ENCODE assay signal across 1 cellular context in the genomic region with DNA sequence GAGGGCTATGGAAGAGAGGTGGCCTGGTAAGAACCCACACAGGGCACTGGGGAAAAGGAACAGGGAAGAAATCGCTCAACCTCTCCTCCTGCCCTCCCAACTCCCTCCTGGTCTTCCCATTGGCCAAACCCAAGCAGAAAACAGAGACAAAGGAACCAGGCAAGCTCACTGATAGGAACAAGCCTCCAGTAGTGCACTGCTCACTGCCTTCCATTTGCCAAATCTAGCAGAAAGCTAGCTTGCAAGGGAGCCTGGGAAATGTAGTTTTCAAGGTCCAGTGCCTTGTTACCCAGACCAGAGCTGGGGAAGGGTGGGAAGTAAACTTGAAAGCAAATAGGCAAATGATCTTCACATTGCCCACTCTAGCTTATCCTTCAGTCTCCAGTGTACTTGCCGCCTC.
TF ChIP-seq lines count a peak whose summit lies in the region.

No MANE protein-coding gene starts in this region.

TF ChIP-seq in GM23338, 12 proteins besides CTCF, POLR2A, EP300 and RAD21 (continued from another document):
- TF ChIP-seq CREB1 (CRISPR knock-in tag; IDR thresholded peaks at IDR 0.05; ENCODE audit: low read depth) (no peak), STAT1 (IDR thresholded peaks at IDR 0.05; ENCODE audit: unreplicated experiment) (no peak), EZH2phosphoT487 (IDR thresholded peaks at IDR 0.05; ENCODE audit: unreplicated experiment) (no peak), POLR2AphosphoS5 (IDR thresholded peaks at IDR 0.05; ENCODE audit: low read depth) (no peak), NANOG (IDR thresholded peaks at IDR 0.05; ENCODE audit: borderline replicate concordance) (no peak), ZNF114 (CRISPR knock-in tag; IDR thresholded peaks at IDR 0.05) (no peak), EZH2 (IDR thresholded peaks at IDR 0.05; ENCODE audit: low read depth, unreplicated experiment) (no peak)
- TF ChIP-seq, protein P1, sequence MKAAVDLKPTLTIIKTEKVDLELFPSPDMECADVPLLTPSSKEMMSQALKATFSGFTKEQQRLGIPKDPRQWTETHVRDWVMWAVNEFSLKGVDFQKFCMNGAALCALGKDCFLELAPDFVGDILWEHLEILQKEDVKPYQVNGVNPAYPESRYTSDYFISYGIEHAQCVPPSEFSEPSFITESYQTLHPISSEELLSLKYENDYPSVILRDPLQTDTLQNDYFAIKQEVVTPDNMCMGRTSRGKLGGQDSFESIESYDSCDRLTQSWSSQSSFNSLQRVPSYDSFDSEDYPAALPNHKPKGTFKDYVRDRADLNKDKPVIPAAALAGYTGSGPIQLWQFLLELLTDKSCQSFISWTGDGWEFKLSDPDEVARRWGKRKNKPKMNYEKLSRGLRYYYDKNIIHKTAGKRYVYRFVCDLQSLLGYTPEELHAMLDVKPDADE (IDR thresholded peaks at IDR 0.05): no peak
- TF ChIP-seq, protein P2, sequence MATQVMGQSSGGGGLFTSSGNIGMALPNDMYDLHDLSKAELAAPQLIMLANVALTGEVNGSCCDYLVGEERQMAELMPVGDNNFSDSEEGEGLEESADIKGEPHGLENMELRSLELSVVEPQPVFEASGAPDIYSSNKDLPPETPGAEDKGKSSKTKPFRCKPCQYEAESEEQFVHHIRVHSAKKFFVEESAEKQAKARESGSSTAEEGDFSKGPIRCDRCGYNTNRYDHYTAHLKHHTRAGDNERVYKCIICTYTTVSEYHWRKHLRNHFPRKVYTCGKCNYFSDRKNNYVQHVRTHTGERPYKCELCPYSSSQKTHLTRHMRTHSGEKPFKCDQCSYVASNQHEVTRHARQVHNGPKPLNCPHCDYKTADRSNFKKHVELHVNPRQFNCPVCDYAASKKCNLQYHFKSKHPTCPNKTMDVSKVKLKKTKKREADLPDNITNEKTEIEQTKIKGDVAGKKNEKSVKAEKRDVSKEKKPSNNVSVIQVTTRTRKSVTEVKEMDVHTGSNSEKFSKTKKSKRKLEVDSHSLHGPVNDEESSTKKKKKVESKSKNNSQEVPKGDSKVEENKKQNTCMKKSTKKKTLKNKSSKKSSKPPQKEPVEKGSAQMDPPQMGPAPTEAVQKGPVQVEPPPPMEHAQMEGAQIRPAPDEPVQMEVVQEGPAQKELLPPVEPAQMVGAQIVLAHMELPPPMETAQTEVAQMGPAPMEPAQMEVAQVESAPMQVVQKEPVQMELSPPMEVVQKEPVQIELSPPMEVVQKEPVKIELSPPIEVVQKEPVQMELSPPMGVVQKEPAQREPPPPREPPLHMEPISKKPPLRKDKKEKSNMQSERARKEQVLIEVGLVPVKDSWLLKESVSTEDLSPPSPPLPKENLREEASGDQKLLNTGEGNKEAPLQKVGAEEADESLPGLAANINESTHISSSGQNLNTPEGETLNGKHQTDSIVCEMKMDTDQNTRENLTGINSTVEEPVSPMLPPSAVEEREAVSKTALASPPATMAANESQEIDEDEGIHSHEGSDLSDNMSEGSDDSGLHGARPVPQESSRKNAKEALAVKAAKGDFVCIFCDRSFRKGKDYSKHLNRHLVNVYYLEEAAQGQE (IDR thresholded peaks at IDR 0.05; ENCODE audit: unreplicated experiment): no peak
- TF ChIP-seq, protein P3, sequence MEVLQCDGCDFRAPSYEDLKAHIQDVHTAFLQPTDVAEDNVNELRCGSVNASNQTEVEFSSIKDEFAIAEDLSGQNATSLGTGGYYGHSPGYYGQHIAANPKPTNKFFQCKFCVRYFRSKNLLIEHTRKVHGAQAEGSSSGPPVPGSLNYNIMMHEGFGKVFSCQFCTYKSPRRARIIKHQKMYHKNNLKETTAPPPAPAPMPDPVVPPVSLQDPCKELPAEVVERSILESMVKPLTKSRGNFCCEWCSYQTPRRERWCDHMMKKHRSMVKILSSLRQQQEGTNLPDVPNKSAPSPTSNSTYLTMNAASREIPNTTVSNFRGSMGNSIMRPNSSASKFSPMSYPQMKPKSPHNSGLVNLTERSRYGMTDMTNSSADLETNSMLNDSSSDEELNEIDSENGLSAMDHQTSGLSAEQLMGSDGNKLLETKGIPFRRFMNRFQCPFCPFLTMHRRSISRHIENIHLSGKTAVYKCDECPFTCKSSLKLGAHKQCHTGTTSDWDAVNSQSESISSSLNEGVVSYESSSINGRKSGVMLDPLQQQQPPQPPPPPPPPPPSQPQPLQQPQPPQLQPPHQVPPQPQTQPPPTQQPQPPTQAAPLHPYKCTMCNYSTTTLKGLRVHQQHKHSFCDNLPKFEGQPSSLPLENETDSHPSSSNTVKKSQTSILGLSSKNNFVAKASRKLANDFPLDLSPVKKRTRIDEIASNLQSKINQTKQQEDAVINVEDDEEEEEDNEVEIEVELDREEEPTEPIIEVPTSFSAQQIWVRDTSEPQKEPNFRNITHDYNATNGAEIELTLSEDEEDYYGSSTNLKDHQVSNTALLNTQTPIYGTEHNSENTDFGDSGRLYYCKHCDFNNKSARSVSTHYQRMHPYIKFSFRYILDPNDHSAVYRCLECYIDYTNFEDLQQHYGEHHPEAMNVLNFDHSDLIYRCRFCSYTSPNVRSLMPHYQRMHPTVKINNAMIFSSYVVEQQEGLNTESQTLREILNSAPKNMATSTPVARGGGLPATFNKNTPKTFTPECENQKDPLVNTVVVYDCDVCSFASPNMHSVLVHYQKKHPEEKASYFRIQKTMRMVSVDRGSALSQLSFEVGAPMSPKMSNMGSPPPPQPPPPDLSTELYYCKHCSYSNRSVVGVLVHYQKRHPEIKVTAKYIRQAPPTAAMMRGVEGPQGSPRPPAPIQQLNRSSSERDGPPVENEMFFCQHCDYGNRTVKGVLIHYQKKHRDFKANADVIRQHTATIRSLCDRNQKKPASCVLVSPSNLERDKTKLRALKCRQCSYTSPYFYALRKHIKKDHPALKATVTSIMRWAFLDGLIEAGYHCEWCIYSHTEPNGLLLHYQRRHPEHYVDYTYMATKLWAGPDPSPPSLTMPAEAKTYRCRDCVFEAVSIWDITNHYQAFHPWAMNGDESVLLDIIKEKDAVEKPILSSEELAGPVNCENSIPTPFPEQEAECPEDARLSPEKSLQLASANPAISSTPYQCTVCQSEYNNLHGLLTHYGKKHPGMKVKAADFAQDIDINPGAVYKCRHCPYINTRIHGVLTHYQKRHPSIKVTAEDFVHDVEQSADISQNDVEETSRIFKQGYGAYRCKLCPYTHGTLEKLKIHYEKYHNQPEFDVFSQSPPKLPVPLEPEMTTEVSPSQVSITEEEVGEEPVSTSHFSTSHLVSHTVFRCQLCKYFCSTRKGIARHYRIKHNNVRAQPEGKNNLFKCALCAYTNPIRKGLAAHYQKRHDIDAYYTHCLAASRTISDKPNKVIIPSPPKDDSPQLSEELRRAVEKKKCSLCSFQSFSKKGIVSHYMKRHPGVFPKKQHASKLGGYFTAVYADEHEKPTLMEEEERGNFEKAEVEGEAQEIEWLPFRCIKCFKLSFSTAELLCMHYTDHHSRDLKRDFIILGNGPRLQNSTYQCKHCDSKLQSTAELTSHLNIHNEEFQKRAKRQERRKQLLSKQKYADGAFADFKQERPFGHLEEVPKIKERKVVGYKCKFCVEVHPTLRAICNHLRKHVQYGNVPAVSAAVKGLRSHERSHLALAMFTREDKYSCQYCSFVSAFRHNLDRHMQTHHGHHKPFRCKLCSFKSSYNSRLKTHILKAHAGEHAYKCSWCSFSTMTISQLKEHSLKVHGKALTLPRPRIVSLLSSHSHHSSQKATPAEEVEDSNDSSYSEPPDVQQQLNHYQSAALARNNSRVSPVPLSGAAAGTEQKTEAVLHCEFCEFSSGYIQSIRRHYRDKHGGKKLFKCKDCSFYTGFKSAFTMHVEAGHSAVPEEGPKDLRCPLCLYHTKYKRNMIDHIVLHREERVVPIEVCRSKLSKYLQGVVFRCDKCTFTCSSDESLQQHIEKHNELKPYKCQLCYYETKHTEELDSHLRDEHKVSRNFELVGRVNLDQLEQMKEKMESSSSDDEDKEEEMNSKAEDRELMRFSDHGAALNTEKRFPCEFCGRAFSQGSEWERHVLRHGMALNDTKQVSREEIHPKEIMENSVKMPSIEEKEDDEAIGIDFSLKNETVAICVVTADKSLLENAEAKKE (CRISPR knock-in tag; IDR thresholded peaks at IDR 0.05): no peak
